Comparison of ENCODE assay signal across 18 cellular contexts in the genomic region with DNA sequence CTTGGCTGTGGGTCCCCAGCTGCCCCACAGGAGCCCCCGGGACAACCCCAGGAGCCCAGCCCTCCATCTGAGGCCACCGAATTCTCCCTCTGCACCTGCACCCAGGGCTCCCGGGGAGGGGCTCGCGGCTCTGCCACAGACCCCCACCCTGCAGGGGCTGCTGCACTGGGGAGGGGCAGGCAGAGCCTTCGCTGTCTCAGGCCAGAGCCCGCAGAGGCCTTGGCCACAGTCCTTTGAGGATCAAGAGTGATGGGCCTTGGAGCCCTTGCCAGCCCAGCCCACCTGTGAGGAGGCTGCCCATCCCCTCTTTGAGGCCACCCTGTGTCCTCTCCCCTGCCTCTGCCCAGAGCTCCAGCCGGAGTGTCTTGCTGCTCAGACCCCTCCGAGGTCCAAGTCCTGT. TPM values are rescaled to one million over a fixed set of nuclear protein-coding genes. Genes with fewer than 3 reads are reported as not detected.
DNase-seq lines count a peak whose midpoint lies in the region; ATAC-seq and TF ChIP-seq lines count a peak whose summit lies in the region.
"Had no signal": no experiment of that assay in that cellular context is flagged by ENCODE, and none has a peak within 500 bp of the region (broad histone marks: within the 10 kb centered on the region; RNA-seq: fewer than 3 reads in every experiment).

No MANE protein-coding gene starts in this region.

- CTCF ChIA-PET in MCF 10A (lab: Yijun Ruan, JAX) (interaction anchor here (0.7 to 2.2 kb wide), 8 partner anchors 8 to 88 kb away, joined by 3 to 10 read pairs (median 4); partner anchors contain the start of gene PLEKHN1), PC-9 (lab: Charles Lee) (no interaction called here)

- H3K27me3 ChIP-seq in breast epithelium (peaks cover 2 to 22% of the 10 kb centered on the region in 2 donors), PC-9 (ENCODE audit: insufficient read depth, low read depth) (no peaks in the 10 kb centered on the region), esophagus squamous epithelium (peaks cover 0 to 81% (median 5%) of the 10 kb centered on the region in 4 donors)

- H3K27ac Mint-ChIP-seq in MCF 10A (ENCODE audit: low read depth, unreplicated experiment): no peak overlapping the region
- no peak overlapping the region for H3K27ac Mint-ChIP-seq in type B pancreatic cell
- H3K27ac Mint-ChIP-seq: activated naive CD8-positive, alpha-beta T cell treated with anti-CD3 and anti-CD28 coated beads, Interleukin-2, amount 10 ng/mL, durations not matched to agents 7 days and 5 days; activated T-helper 1 cell treated with anti-CD3 and anti-CD28 coated beads, Interleukin-12 subunit alpha, Interleukin-12 subunit beta, Interleukin-2, Interleukin-4 antibody, amounts not matched to agents 30 ng/mL and 10 ng/mL and 1 ng/mL, durations not matched to agents 14 hours and 24 hours and 36 hours; IgD-negative memory B cell had no signal

- 29 to 60% methylated on average over 1 of the region's 9 CpGs for WGBS in esophagus squamous epithelium, 2 donors

- H3K36me3 Mint-ChIP-seq in MCF 10A (ENCODE audit: insufficient read depth, unreplicated experiment): no peaks in the 10 kb centered on the region
- no peaks in the 10 kb centered on the region for H3K36me3 Mint-ChIP-seq in type B pancreatic cell
- H3K36me3 Mint-ChIP-seq: IgD-negative memory B cell had no signal

- BruUV-seq in MCF 10A (replicated peaks; lab: Mats Ljungman, UMichigan) (no TSS peak), PC-9 (replicated peaks; lab: Mats Ljungman, UMichigan) (no TSS peak)

- no peaks in the 10 kb centered on the region for H3K79me2 ChIP-seq in PC-9 (ENCODE audit: low read depth)

- H3K36me3 ChIP-seq in breast epithelium (no peaks in the 10 kb centered on the region), PC-9 (ENCODE audit: low read depth) (no peaks in the 10 kb centered on the region), esophagus squamous epithelium (peaks cover 0 to 36% (median 0%) of the 10 kb centered on the region in 3 donors)
- H3K36me3 ChIP-seq: Peyer's patch, stomach, upper lobe of left lung had no signal

- peaks cover 0 to 6% of the 10 kb centered on the region in 2 donors for H3K4me1 ChIP-seq in breast epithelium
- peaks cover 13% of the 10 kb centered on the region for H3K4me1 ChIP-seq in PC-9 (replicated peaks; ENCODE audit: insufficient read depth)
- peaks cover 19 to 48% (median 20%) of the 10 kb centered on the region in 3 donors for H3K4me1 ChIP-seq in esophagus squamous epithelium

- peak overlapping the region; percentile 99 for H3K4me2 ChIP-seq in PC-9

- POLR2A ChIA-PET in MCF 10A (lab: Yijun Ruan, JAX): interaction anchor here (1.0 to 1.2 kb wide), 2 partner anchors 9 to 78 kb away, joined by 3 to 7 read pairs; partner anchors contain the start of gene PLEKHN1
- POLR2A ChIA-PET in PC-9 (lab: Charles Lee; ENCODE audit: unreplicated experiment): no interaction called here

- H3K27ac ChIP-seq in breast epithelium: peak overlapping the region; percentile 78
- peak overlapping the region; percentile 59; the same call in 1 of the 2 replicates for H3K27ac ChIP-seq in PC-9
- H3K27ac ChIP-seq in esophagus squamous epithelium: peak overlapping the region in 3 of 4 donors; percentile 73 to 87 (median 74)
- H3K27ac ChIP-seq: Peyer's patch, upper lobe of left lung had no signal

- H4K20me1 ChIP-seq in PC-9 (ENCODE audit: insufficient read depth): no peaks in the 10 kb centered on the region

- H3K27me3 Mint-ChIP-seq in MCF 10A (ENCODE audit: insufficient read depth, unreplicated experiment): no peaks in the 10 kb centered on the region
- peaks cover 5% of the 10 kb centered on the region for H3K27me3 Mint-ChIP-seq in type B pancreatic cell

- H3K9me2 ChIP-seq in PC-9 (ENCODE audit: insufficient read depth): no peaks in the 10 kb centered on the region

- intact Hi-C loops in breast epithelium (cut with DNase I; ENCODE audit: low total_unique reads): no loop called here
- intact Hi-C loops in MCF 10A (cut with micrococcal nuclease): loop anchor here (2.0 kb wide), 1 partner anchor 71 kb away; no protein-coding TSS in a partner anchor
- intact Hi-C loops in PC-9 (cut with micrococcal nuclease; ENCODE audit: unreplicated experiment): no loop called here
- intact Hi-C loops in esophagus squamous epithelium (cut with DNase I): no loop called here

- no peak for ATAC-seq in HG03432 (IDR thresholded peaks at IDR 0.05; ENCODE audit: unreplicated experiment)

- H3K9me3 Mint-ChIP-seq in MCF 10A (ENCODE audit: unreplicated experiment) (no peaks in the 10 kb centered on the region), type B pancreatic cell (no peaks in the 10 kb centered on the region)
- H3K9me3 Mint-ChIP-seq: activated naive CD8-positive, alpha-beta T cell treated with anti-CD3 and anti-CD28 coated beads, Interleukin-2, amount 10 ng/mL, durations not matched to agents 7 days and 5 days; activated T-helper 1 cell treated with anti-CD3 and anti-CD28 coated beads, Interleukin-12 subunit alpha, Interleukin-12 subunit beta, Interleukin-2, Interleukin-4 antibody, amounts not matched to agents 30 ng/mL and 10 ng/mL and 1 ng/mL, durations not matched to agents 14 hours and 24 hours and 36 hours; IgD-negative memory B cell had no signal

- peaks cover 6% of the 10 kb centered on the region for H3K4me1 Mint-ChIP-seq in MCF 10A (ENCODE audit: insufficient read depth, unreplicated experiment)
- H3K4me1 Mint-ChIP-seq in type B pancreatic cell (ENCODE audit: unreplicated experiment): peaks cover 4% of the 10 kb centered on the region
- H3K4me1 Mint-ChIP-seq: activated naive CD8-positive, alpha-beta T cell treated with anti-CD3 and anti-CD28 coated beads, Interleukin-2, amount 10 ng/mL, durations not matched to agents 7 days and 5 days had no signal

- DNase-seq in breast epithelium (ENCODE audit: low spot score in 2 of 2) (no peak), MCF 10A (ENCODE audit: unreplicated experiment) (no peak), PC-9 (no peak), esophagus squamous epithelium (lab: John Stamatoyannopoulos, UW) (no peak), type B pancreatic cell (ENCODE audit: extremely low spot score, unreplicated experiment) (no peak), NCI-H524 treated with DMSO at 0.1 percent for 48 hours (lab: John Stamatoyannopoulos, UW) (no peak), ecto neural progenitor cell (ENCODE audit: low spot score) (no peak)
- DNase-seq: DMS 273 treated with DMSO at 0.1 percent for 48 hours had no signal

- no peak overlapping the region for H2AFZ ChIP-seq in PC-9

- TF ChIP-seq CTCF in breast epithelium (IDR thresholded peaks at IDR 0.05) (no peak), MCF 10A (IDR thresholded peaks at IDR 0.05; ENCODE audit: unreplicated experiment) (no peak), PC-9 (conservative IDR thresholded peaks at IDR 0.05) (no peak), esophagus squamous epithelium (IDR thresholded peaks at IDR 0.05) (no peak), type B pancreatic cell (conservative IDR thresholded peaks at IDR 0.05) (no peak)

- H3K4me3 Mint-ChIP-seq in MCF 10A (ENCODE audit: unreplicated experiment) (no peak overlapping the region), type B pancreatic cell (peak overlapping the region; percentile 61)
- H3K4me3 Mint-ChIP-seq: activated naive CD8-positive, alpha-beta T cell treated with anti-CD3 and anti-CD28 coated beads, Interleukin-2, amount 10 ng/mL, durations not matched to agents 7 days and 5 days; activated T-helper 1 cell treated with anti-CD3 and anti-CD28 coated beads, Interleukin-12 subunit alpha, Interleukin-12 subunit beta, Interleukin-2, Interleukin-4 antibody, amounts not matched to agents 30 ng/mL and 10 ng/mL and 1 ng/mL, durations not matched to agents 14 hours and 24 hours and 36 hours had no signal

- TF ChIP-seq POLR2A in breast epithelium (IDR thresholded peaks at IDR 0.05) (no peak), esophagus squamous epithelium (IDR thresholded peaks at IDR 0.05) (no peak)

- H3K4me3 ChIP-seq in breast epithelium: peak overlapping the region in 2 of 3 donors; percentile 62 to 66
- peak overlapping the region; percentile 62; the same call in 1 of the 2 replicates for H3K4me3 ChIP-seq in PC-9
- no peak overlapping the region for H3K4me3 ChIP-seq in esophagus squamous epithelium

- peaks cover 33% of the 10 kb centered on the region for H3F3A ChIP-seq in PC-9 (ENCODE audit: insufficient read depth, low read depth)

- H3K9me3 ChIP-seq in breast epithelium (no peaks in the 10 kb centered on the region), PC-9 (ENCODE audit: insufficient read depth, low read depth) (no peaks in the 10 kb centered on the region), esophagus squamous epithelium (no peaks in the 10 kb centered on the region)
- H3K9me3 ChIP-seq: Peyer's patch, stomach, upper lobe of left lung had no signal

RNA-seq across cellular contexts. Expression of gene PERM1, which starts 6.5 kb away (rescaled TPM):
- total RNA-seq in breast epithelium (1 to 10 TPM in 1 of 3 donors, under 1 TPM in 1, not detected in 1; 0.33 to 1.9 TPM), MCF 10A (2022) (not detected in 2 replicates), PC-9 (2021) (0.60 and 0.81 TPM in 2 replicates), esophagus squamous epithelium (not detected), type B pancreatic cell (ENCODE audit: low replicate concordance) (0.34 and 0.62 TPM in 2 replicates)
- total RNA-seq: activated CD8-positive, alpha-beta memory T cell treated with anti-CD3 and anti-CD28 coated beads for 36 hours; activated naive CD8-positive, alpha-beta T cell treated with anti-CD3 and anti-CD28 coated beads, Interleukin-2, amount 10 ng/mL, durations not matched to agents 7 days and 5 days; activated T-helper 1 cell treated with anti-CD3 and anti-CD28 coated beads, Interleukin-12 subunit alpha, Interleukin-12 subunit beta, Interleukin-2, Interleukin-4 antibody, amounts not matched to agents 30 ng/mL and 10 ng/mL and 1 ng/mL, durations not matched to agents 14 hours and 24 hours and 36 hours; pulmonary artery endothelial cell; smooth muscle cell had no signal

RNA-seq across cellular contexts. Expression of gene PLEKHN1, which starts 9.1 kb away (rescaled TPM):
- total RNA-seq in breast epithelium: 1 to 10 TPM in 2 of 3 donors, under 1 TPM in 1; 0.16 to 2.8 (median 1.6) TPM
- total RNA-seq in MCF 10A (2022): 7.9 and 11.1 TPM in 2 replicates
- 9.1 and 11.9 TPM in 2 replicates for total RNA-seq in PC-9 (2021)
- 10 to 100 TPM; 16.8 to 39.6 (median 23.4) TPM for total RNA-seq in esophagus squamous epithelium
- total RNA-seq in type B pancreatic cell (ENCODE audit: low replicate concordance): 6.4 and 16.7 TPM in 2 replicates

RNA-seq across cellular contexts. Expression of gene KLHL17, which starts 15.0 kb away (rescaled TPM):
- 10 to 100 TPM in 1 of 3 donors, 1 to 10 TPM in 2; 5.4 to 18.0 (median 10.0) TPM for total RNA-seq in breast epithelium
- 15.1 and 18.1 TPM in 2 replicates for total RNA-seq in MCF 10A (2022)
- 16.8 and 22.7 TPM in 2 replicates for total RNA-seq in PC-9 (2021)
- 10 to 100 TPM in 3 of 4 donors, 1 to 10 TPM in 1; 8.7 to 13.8 (median 10.3) TPM for total RNA-seq in esophagus squamous epithelium
- 31.5 and 42.2 TPM in 2 replicates for total RNA-seq in type B pancreatic cell (ENCODE audit: low replicate concordance)

RNA-seq across cellular contexts. Expression of gene NOC2L, which starts 16.3 kb away (rescaled TPM):
- total RNA-seq in breast epithelium: 10 to 100 TPM; 36.2 to 38.7 (median 38.2) TPM
- total RNA-seq in MCF 10A (2022): 117 and 136 TPM in 2 replicates
- total RNA-seq in PC-9 (2021): 86.4 and 100 TPM in 2 replicates
- total RNA-seq in esophagus squamous epithelium: 10 to 100 TPM; 57.9 to 80.2 (median 60.4) TPM
- total RNA-seq in type B pancreatic cell (ENCODE audit: low replicate concordance): 75.1 and 87.2 TPM in 2 replicates

RNA-seq across cellular contexts. Expression of gene HES4, which starts 24.5 kb away (rescaled TPM):
- 10 to 100 TPM in 2 of 3 donors, 1 to 10 TPM in 1; 8.3 to 36.4 (median 34.2) TPM for total RNA-seq in breast epithelium
- 42.1 and 42.6 TPM in 2 replicates for total RNA-seq in MCF 10A (2022)
- total RNA-seq in PC-9 (2021): 19.2 and 41.8 TPM in 2 replicates
- 10 to 100 TPM; 15.1 to 16.2 (median 15.3) TPM for total RNA-seq in esophagus squamous epithelium
- total RNA-seq in type B pancreatic cell (ENCODE audit: low replicate concordance): 37.6 and 54.1 TPM in 2 replicates

Comparison
In these comparisons a context has a peak if more than half of its experiments do, and no peak if none do; other contexts are left out.
1. H3K4me3 ChIP-seq: peak in breast epithelium (2 of 3) and PC-9 (single experiment); none in esophagus squamous epithelium (0 of 4).
2. Peak in every context shown above with its lines, with median percentiles within 50 percentile points of each other: H3K27ac ChIP-seq.